7 cellular contexts compared by ENCODE assay signal in the genomic region with DNA sequence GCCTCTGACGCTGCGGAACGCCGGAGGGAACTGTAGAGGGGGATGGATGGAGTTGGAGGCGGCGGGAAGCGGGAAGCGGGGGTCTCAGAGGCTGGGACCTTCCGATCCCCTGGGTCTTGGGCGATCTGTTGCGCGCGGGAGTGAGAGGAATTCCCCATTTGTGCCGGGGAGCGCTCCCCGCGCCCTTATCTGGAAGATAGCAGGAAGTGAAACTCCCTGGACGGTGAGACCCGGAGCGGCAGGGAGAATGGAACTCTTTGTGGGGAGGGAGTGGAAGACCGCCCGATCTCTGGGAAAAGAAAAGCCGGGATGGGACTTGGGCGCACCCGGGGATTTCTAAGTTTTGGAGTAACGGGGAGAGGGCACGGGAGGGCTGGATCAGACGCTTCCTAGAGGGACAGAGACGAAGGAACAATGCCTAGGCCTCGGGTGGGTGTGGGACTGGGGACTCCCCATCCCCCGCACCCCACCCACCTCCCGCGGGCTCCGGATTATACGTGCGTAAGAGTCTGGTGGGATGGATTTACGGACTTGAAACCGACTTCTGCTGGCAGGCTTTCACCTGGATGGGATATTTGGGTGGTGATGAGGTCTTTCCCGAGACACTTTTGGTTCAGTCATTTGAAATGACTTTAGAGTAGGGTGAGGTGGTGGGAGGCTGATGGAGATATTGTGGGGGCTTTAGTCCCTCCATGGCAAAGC. TPM values are rescaled to one million over a fixed set of nuclear protein-coding genes. Genes with fewer than 3 reads are reported as not detected.
DNase-seq lines count a peak whose midpoint lies in the region; ATAC-seq, FAIRE-seq and TF ChIP-seq lines count a peak whose summit lies in the region.

No MANE protein-coding gene starts in this region.

- no peaks in the 10 kb centered on the region for H4K20me1 ChIP-seq in endothelial cell of umbilical vein (replicated peaks; ENCODE audit: control insufficient read depth, extremely low read depth, insufficient read depth, low read length)

- FAIRE-seq in endothelial cell of umbilical vein (lab: Jason Lieb, UNC) (no peak), pancreas (lab: Jason Lieb, UNC) (no peak)

- peak; percentile 10 for ATAC-seq in GM19023 (IDR thresholded peaks at IDR 0.05; ENCODE audit: unreplicated experiment)
- ATAC-seq in pancreas: peak in 3 of 4 donors; percentile 2 to 8 (median 5)
- ATAC-seq in GM19395 (IDR thresholded peaks at IDR 0.05; ENCODE audit: unreplicated experiment): no peak

- TF ChIP-seq CTCF in endothelial cell of umbilical vein (IDR thresholded peaks at IDR 0.05; ENCODE audit: extremely low read depth in 1 of 2, insufficient read depth in 1 of 2, low read depth in 1 of 2, low read length in 2 of 2): no peak
- TF ChIP-seq CTCF in pancreas (IDR thresholded peaks at IDR 0.05): no peak

- POLR2A ChIA-PET in endothelial cell of umbilical vein (lab: Charles Lee): no interaction called here

- H3K4me3 Mint-ChIP-seq in IgD-negative memory B cell: peak overlapping the region; percentile 93 to 99 (median 98)

- peaks cover 26 to 40% of the 10 kb centered on the region in 2 experiments for H3K27me3 ChIP-seq in endothelial cell of umbilical vein (ENCODE audit: control insufficient read depth in 2 of 2, insufficient read depth in 2 of 2, low read length in 2 of 2)
- H3K27me3 ChIP-seq in pancreas: no peaks in the 10 kb centered on the region

- H3K27ac ChIP-seq in endothelial cell of umbilical vein (ENCODE audit: insufficient read depth, low read depth, low read length): no peak overlapping the region
- peak overlapping the region; percentile 98 to 100 (median 99) for H3K27ac ChIP-seq in pancreas

- no peaks in the 10 kb centered on the region for H3K9me3 Mint-ChIP-seq in IgD-negative memory B cell

- no peaks in the 10 kb centered on the region for H3K79me2 ChIP-seq in endothelial cell of umbilical vein (ENCODE audit: control insufficient read depth, insufficient read depth, low read length)

- peak overlapping the region; percentile 91 to 98 (median 97) for H3K27ac Mint-ChIP-seq in IgD-negative memory B cell

- no peak overlapping the region for H3K4me2 ChIP-seq in endothelial cell of umbilical vein (ENCODE audit: insufficient read depth, low read length)

- H3K4me3 ChIP-seq in endothelial cell of umbilical vein (replicated peaks in 1 of 3; ENCODE audit: insufficient read depth in 1 of 3, low read depth in 1 of 3, low read length in 3 of 3) (no peak overlapping the region), pancreas (peak overlapping the region; percentile 72 to 95 (median 75))

- no peak overlapping the region for H3K9ac ChIP-seq in endothelial cell of umbilical vein (replicated peaks; ENCODE audit: extremely low read depth, insufficient read depth, low read length)

- H3K36me3 ChIP-seq in endothelial cell of umbilical vein (ENCODE audit: control insufficient read depth in 2 of 2, extremely low read depth in 1 of 2, insufficient read depth in 2 of 2, low read length in 2 of 2) (no peaks in the 10 kb centered on the region), pancreas (peaks cover 0 to 8% (median 3%) of the 10 kb centered on the region in 3 donors)

- no peaks in the 10 kb centered on the region for H3K4me1 ChIP-seq in endothelial cell of umbilical vein (ENCODE audit: control insufficient read depth, extremely low read depth, insufficient read depth, low read length)
- peaks cover 0 to 12% (median 4%) of the 10 kb centered on the region in 3 donors for H3K4me1 ChIP-seq in pancreas

- H3K9me3 ChIP-seq in endothelial cell of umbilical vein (replicated peaks; ENCODE audit: control insufficient read depth, insufficient read depth, low read length) (no peaks in the 10 kb centered on the region), pancreas (no peaks in the 10 kb centered on the region)

- intact Hi-C loops in endothelial cell of umbilical vein (cut with micrococcal nuclease) (no loop called here), pancreas (cut with DNase I) (no loop called here)

- dilution Hi-C loops in endothelial cell of umbilical vein (cut with MboI; ENCODE audit: extremely low pct_ligation_motif_present, low sequenced_read_pairs): no loop called here

- no peaks in the 10 kb centered on the region for H3K36me3 Mint-ChIP-seq in IgD-negative memory B cell

- 1% methylated on average over 39 of the region's 39 CpGs for WGBS in pancreas, 2 donors

- TF ChIP-seq POLR2A in endothelial cell of umbilical vein (IDR thresholded peaks at IDR 0.05; ENCODE audit: low read depth, low read length): no peak

- CTCF ChIA-PET in endothelial cell of umbilical vein (lab: Charles Lee): no interaction called here

- H2AFZ ChIP-seq in endothelial cell of umbilical vein (ENCODE audit: low read depth, low read length): no peak overlapping the region

- peaks cover 16 to 24% (median 19%) of the 10 kb centered on the region in 3 donors for H3K4me1 Mint-ChIP-seq in IgD-negative memory B cell

- no TSS peak for BruUV-seq in endothelial cell of umbilical vein (replicated peaks; lab: Mats Ljungman, UMichigan)

- no peaks in the 10 kb centered on the region for H3K27me3 Mint-ChIP-seq in IgD-negative memory B cell

- no peak for DNase-seq in endothelial cell of umbilical vein (ENCODE audit: low read depth, low spot score)
- DNase-seq in pancreas: peak in 2 of 6 donors; percentile 51 to 71
- no peak for DNase-seq in SK-N-DZ (ENCODE audit: low spot score)
- DNase-seq in dedifferentiated amniotic fluid mesenchymal stem cell (ENCODE audit: extremely low spot score): no peak

- H3K9me1 ChIP-seq in endothelial cell of umbilical vein (replicated peaks; ENCODE audit: control insufficient read depth, extremely low read depth, insufficient read depth, low read length): no peaks in the 10 kb centered on the region

RNA-seq across cellular contexts. Expression of a gene that starts 0.5 kb away (rescaled TPM):
- polyA plus RNA-seq in IgD-negative memory B cell (49.1 TPM), endothelial cell of umbilical vein (0.76 and 0.94 TPM in 2 replicates), pancreas (10 to 100 TPM; 46.1 to 67.5 TPM)
- total RNA-seq in endothelial cell of umbilical vein (0.74 and 1.0 TPM in 2 replicates), pancreas (100 to 1,000 TPM in 1 of 6 donors, 10 to 100 TPM in 5; 51.6 to 103 (median 67.0) TPM)
- polyA plus RNA-seq in endothelial cell of umbilical vein (2011; cell fraction: cytosol; rRNA removed): 0.43 and 0.58 TPM in 2 replicates
- 0.12 and 0.20 TPM in 2 replicates for polyA plus RNA-seq in endothelial cell of umbilical vein (2011; cell fraction: nucleus; rRNA removed)
- 0.37 and 0.71 TPM in 2 replicates for polyA plus RNA-seq in endothelial cell of umbilical vein (2012)
- 0.22 and 0.47 TPM in 2 replicates for polyA minus RNA-seq in endothelial cell of umbilical vein
- 45.3 TPM for polyA minus RNA-seq in endothelial cell of umbilical vein (2011; cell fraction: cytosol; rRNA and poly(A)+ RNA removed)
- polyA minus RNA-seq in endothelial cell of umbilical vein (2011; cell fraction: nucleus; rRNA and poly(A)+ RNA removed): 0.34 TPM in 1 of 2 replicates, not detected in the other
- polyA plus RNA-seq in SK-N-DZ (2014; cell fraction: cytosol; rRNA removed): 1.1 and 1.5 TPM in 2 replicates
- polyA plus RNA-seq in SK-N-DZ (2014; cell fraction: nucleus; rRNA removed): 0.12 and 0.30 TPM in 2 replicates

RNA-seq across cellular contexts. Expression of a gene that starts 19.5 kb away (rescaled TPM):
- 11.5 TPM for polyA plus RNA-seq in IgD-negative memory B cell
- 76.8 and 85.8 TPM in 2 replicates for total RNA-seq in endothelial cell of umbilical vein
- polyA plus RNA-seq in endothelial cell of umbilical vein: 75.0 and 80.5 TPM in 2 replicates
- 53.8 and 74.8 TPM in 2 replicates for polyA plus RNA-seq in endothelial cell of umbilical vein (2011; cell fraction: cytosol; rRNA removed)
- 115 and 123 TPM in 2 replicates for polyA plus RNA-seq in endothelial cell of umbilical vein (2011; cell fraction: nucleus; rRNA removed)
- polyA plus RNA-seq in endothelial cell of umbilical vein (2012): 61.5 and 72.4 TPM in 2 replicates
- polyA minus RNA-seq in endothelial cell of umbilical vein: 39.8 and 71.2 TPM in 2 replicates
- polyA minus RNA-seq in endothelial cell of umbilical vein (2011; cell fraction: cytosol; rRNA and poly(A)+ RNA removed): 63.2 TPM
- 24.9 and 34.6 TPM in 2 replicates for polyA minus RNA-seq in endothelial cell of umbilical vein (2011; cell fraction: nucleus; rRNA and poly(A)+ RNA removed)
- 10 to 100 TPM; 46.4 to 84.9 (median 59.8) TPM for total RNA-seq in pancreas
- polyA plus RNA-seq in pancreas: 100 to 1,000 TPM; 106 to 112 TPM
- polyA plus RNA-seq in SK-N-DZ (2014; cell fraction: cytosol; rRNA removed): 66.8 and 68.2 TPM in 2 replicates
- 86.7 and 114 TPM in 2 replicates for polyA plus RNA-seq in SK-N-DZ (2014; cell fraction: nucleus; rRNA removed)

RNA-seq across cellular contexts. Expression of a gene that starts 20.8 kb away (rescaled TPM):
- polyA plus RNA-seq in IgD-negative memory B cell (not detected), endothelial cell of umbilical vein (not detected in 2 replicates), pancreas (not detected)
- total RNA-seq in endothelial cell of umbilical vein (not detected in 2 replicates), pancreas (not detected)
- not detected in 2 replicates for polyA plus RNA-seq in endothelial cell of umbilical vein (2011; cell fraction: cytosol; rRNA removed)
- polyA plus RNA-seq in endothelial cell of umbilical vein (2011; cell fraction: nucleus; rRNA removed): not detected in 2 replicates
- polyA plus RNA-seq in endothelial cell of umbilical vein (2012): not detected in 2 replicates
- not detected in 2 replicates for polyA minus RNA-seq in endothelial cell of umbilical vein
- not detected for polyA minus RNA-seq in endothelial cell of umbilical vein (2011; cell fraction: cytosol; rRNA and poly(A)+ RNA removed)
- polyA minus RNA-seq in endothelial cell of umbilical vein (2011; cell fraction: nucleus; rRNA and poly(A)+ RNA removed): not detected in 2 replicates
- not detected in 2 replicates for polyA plus RNA-seq in SK-N-DZ (2014; cell fraction: cytosol; rRNA removed)
- polyA plus RNA-seq in SK-N-DZ (2014; cell fraction: nucleus; rRNA removed): not detected in 2 replicates

RNA-seq across cellular contexts. Expression of a gene that starts 33.0 kb away (rescaled TPM):
- polyA plus RNA-seq in IgD-negative memory B cell (not detected), endothelial cell of umbilical vein (not detected in 2 replicates), pancreas (100 to 1,000 TPM in 1 of 2 donors, 10 to 100 TPM in 1; 24.5 to 138 TPM)
- total RNA-seq in endothelial cell of umbilical vein (0.15 TPM in 1 of 2 replicates, not detected in the other), pancreas (10 to 100 TPM in 1 of 6 donors, 1 to 10 TPM in 4, under 1 TPM in 1; 0.69 to 10.2 (median 2.2) TPM)
- not detected in 2 replicates for polyA plus RNA-seq in endothelial cell of umbilical vein (2011; cell fraction: cytosol; rRNA removed)
- 0.36 and 0.48 TPM in 2 replicates for polyA plus RNA-seq in endothelial cell of umbilical vein (2011; cell fraction: nucleus; rRNA removed)
- polyA plus RNA-seq in endothelial cell of umbilical vein (2012): not detected in 2 replicates
- polyA minus RNA-seq in endothelial cell of umbilical vein: 1.4 TPM in 1 of 2 replicates, not detected in the other
- polyA minus RNA-seq in endothelial cell of umbilical vein (2011; cell fraction: cytosol; rRNA and poly(A)+ RNA removed): not detected
- polyA minus RNA-seq in endothelial cell of umbilical vein (2011; cell fraction: nucleus; rRNA and poly(A)+ RNA removed): 1.3 TPM in 1 of 2 replicates, not detected in the other
- 0.02 TPM in 1 of 2 replicates, not detected in the other for polyA plus RNA-seq in SK-N-DZ (2014; cell fraction: cytosol; rRNA removed)
- polyA plus RNA-seq in SK-N-DZ (2014; cell fraction: nucleus; rRNA removed): not detected in 2 replicates

RNA-seq across cellular contexts. Expression of a gene that starts 42.7 kb away (rescaled TPM):
- polyA plus RNA-seq in IgD-negative memory B cell (0.25 TPM), endothelial cell of umbilical vein (not detected in 2 replicates), pancreas (under 1 TPM in 1 of 2 donors, not detected in 1; 0.47 TPM)
- total RNA-seq in endothelial cell of umbilical vein (not detected in 2 replicates), pancreas (under 1 TPM in 1 of 6 donors, not detected in 5; 0.17 TPM)
- not detected in 2 replicates for polyA plus RNA-seq in endothelial cell of umbilical vein (2011; cell fraction: cytosol; rRNA removed)
- polyA plus RNA-seq in endothelial cell of umbilical vein (2011; cell fraction: nucleus; rRNA removed): not detected in 2 replicates
- not detected in 2 replicates for polyA plus RNA-seq in endothelial cell of umbilical vein (2012)
- polyA minus RNA-seq in endothelial cell of umbilical vein: not detected in 2 replicates
- polyA minus RNA-seq in endothelial cell of umbilical vein (2011; cell fraction: cytosol; rRNA and poly(A)+ RNA removed): not detected
- not detected in 2 replicates for polyA minus RNA-seq in endothelial cell of umbilical vein (2011; cell fraction: nucleus; rRNA and poly(A)+ RNA removed)
- 2.2 TPM in 1 of 2 replicates, not detected in the other for polyA plus RNA-seq in SK-N-DZ (2014; cell fraction: cytosol; rRNA removed)
- not detected in 2 replicates for polyA plus RNA-seq in SK-N-DZ (2014; cell fraction: nucleus; rRNA removed)

Comparison
In these comparisons a context has a peak if more than half of its experiments do, and no peak if none do; other contexts are left out.
1. H3K4me3 ChIP-seq: peak in pancreas (4 of 4); none in endothelial cell of umbilical vein (0 of 3).
2. RNA of a gene that starts 0.5 kb away (polyA plus RNA-seq): 46.1 to 67.5 TPM in pancreas and 49.1 TPM in IgD-negative memory B cell (single experiment); 0.12 to 0.94 TPM in endothelial cell of umbilical vein; every median in the first group is over 10 times any median in the second.